In the genomic region with DNA sequence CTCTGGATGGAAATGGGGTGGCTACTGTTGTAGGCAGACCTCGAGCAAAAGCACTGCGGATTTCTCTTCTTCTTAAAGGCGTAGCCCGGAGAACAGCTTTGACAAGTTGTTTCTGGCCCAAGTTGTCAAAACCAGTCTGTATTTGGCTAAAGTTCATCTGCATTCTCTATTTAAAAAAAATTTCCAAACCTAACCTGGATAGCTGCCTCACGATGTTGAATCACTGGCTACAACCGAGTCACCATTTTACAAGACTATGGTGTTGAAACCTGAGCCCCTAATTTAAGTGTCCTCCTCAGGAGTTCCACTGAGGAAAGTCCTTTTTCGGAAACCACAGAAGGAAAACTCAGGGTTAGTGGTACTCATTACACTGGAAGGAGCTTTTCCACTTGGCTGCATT, we compare ENCODE assay signal across 9 cellular contexts. TPM values are rescaled to one million over a fixed set of nuclear protein-coding genes. Genes with fewer than 3 reads are reported as not detected.
A peak's percentile ranks its signal among the peaks of the same experiment; 100 is the strongest.
DNase-seq lines count a peak whose midpoint lies in the region; ATAC-seq and TF ChIP-seq lines count a peak whose summit lies in the region.
"Had no signal": no experiment of that assay in that cellular context is flagged by ENCODE, and none has a peak within 500 bp of the region (broad histone marks: within the 10 kb centered on the region; RNA-seq: fewer than 3 reads in every experiment).

No MANE protein-coding gene starts in this region.

- H3K27me3 Mint-ChIP-seq in activated naive CD8-positive, alpha-beta T cell: no peaks in the 10 kb centered on the region

- TF ChIP-seq CTCF in left ventricle myocardium inferior (IDR thresholded peaks at IDR 0.05; ENCODE audit: borderline replicate concordance): no peak
- TF ChIP-seq CTCF in lower lobe of right lung (IDR thresholded peaks at IDR 0.05): no peak

- no peak overlapping the region for H2AK5ac ChIP-seq in mesendoderm (ENCODE audit: low read length)

- no CpG with 5 or more reads among the region's 7 CpGs for WGBS in mesendoderm (ENCODE audit: extremely low coverage, insufficient coverage, low lambda C conversion rate)

- H4K5ac ChIP-seq in mesendoderm (ENCODE audit: low read length): no peak overlapping the region

- no peak overlapping the region for H2BK5ac ChIP-seq in mesendoderm (ENCODE audit: low read length)

- peak overlapping the region; percentile 18 for H3K27ac Mint-ChIP-seq in activated naive CD8-positive, alpha-beta T cell

- H3K23ac ChIP-seq in mesendoderm (ENCODE audit: low read length): no peak overlapping the region

- no peak overlapping the region for H3K18ac ChIP-seq in mesendoderm (ENCODE audit: low read length)

- intact Hi-C loops in left ventricle myocardium inferior (cut with micrococcal nuclease) (no loop called here), Right ventricle myocardium superior (cut with DNase I) (no loop called here), lower lobe of right lung (cut with DNase I) (no loop called here)

- H4K8ac ChIP-seq in mesendoderm (ENCODE audit: low read depth, low read length): no peak overlapping the region

- no peak overlapping the region for H2BK120ac ChIP-seq in mesendoderm (ENCODE audit: low read depth, low read length)

- no peaks in the 10 kb centered on the region for H3K36me3 Mint-ChIP-seq in activated naive CD8-positive, alpha-beta T cell

- no peak overlapping the region for H3K4me2 ChIP-seq in mesendoderm (ENCODE audit: low read length)

- H3K9ac ChIP-seq in mesendoderm (ENCODE audit: low read length): no peak overlapping the region

- H2BK15ac ChIP-seq in mesendoderm (replicated peaks; ENCODE audit: low read depth): no peak overlapping the region

- peaks cover 30% of the 10 kb centered on the region for H3K4me1 ChIP-seq in left ventricle myocardium inferior
- peaks cover 23% of the 10 kb centered on the region for H3K4me1 ChIP-seq in lower lobe of right lung
- H3K4me1 ChIP-seq in mesendoderm (ENCODE audit: control insufficient read depth, low read depth, low read length): no peaks in the 10 kb centered on the region

- no peaks in the 10 kb centered on the region for H3K79me1 ChIP-seq in mesendoderm (ENCODE audit: low read length)

- H3K9me3 Mint-ChIP-seq in activated naive CD8-positive, alpha-beta T cell (ENCODE audit: low read depth): no peaks in the 10 kb centered on the region

- no peak for ATAC-seq in Right ventricle myocardium superior (ENCODE audit: poor library complexity)
- no peak for ATAC-seq in lower lobe of right lung
- no peak for ATAC-seq in HG02884 (IDR thresholded peaks at IDR 0.05; ENCODE audit: unreplicated experiment)

- H3K9me3 ChIP-seq in left ventricle myocardium inferior (replicated peaks) (no peaks in the 10 kb centered on the region), lower lobe of right lung (no peaks in the 10 kb centered on the region)
- H3K9me3 ChIP-seq: breast epithelium had no signal

- H3K27me3 ChIP-seq in left ventricle myocardium inferior (ENCODE audit: low read depth): peaks cover 29% of the 10 kb centered on the region
- peaks cover 41% of the 10 kb centered on the region for H3K27me3 ChIP-seq in lower lobe of right lung (ENCODE audit: low read depth)
- peaks cover 9% of the 10 kb centered on the region for H3K27me3 ChIP-seq in mesendoderm (ENCODE audit: insufficient read depth, low read length, poor library complexity)

- no peak for DNase-seq in left ventricle myocardium inferior
- no peak for DNase-seq in Right ventricle myocardium superior
- DNase-seq in lower lobe of right lung: no peak
- no peak for DNase-seq in mesendoderm
- no peak for DNase-seq in NOMO-1 treated with DMSO at 0.1 percent for 48 hours (lab: John Stamatoyannopoulos, UW; ENCODE audit: unreplicated experiment)
- DNase-seq in NCI-H1092 treated with DMSO at 0.1 percent for 48 hours (lab: John Stamatoyannopoulos, UW): no peak

- no peak overlapping the region for H3K56ac ChIP-seq in mesendoderm (ENCODE audit: low read length)

- H3K4me3 ChIP-seq in left ventricle myocardium inferior (no peak overlapping the region), lower lobe of right lung (peak overlapping the region; percentile 63), mesendoderm (ENCODE audit: low read length) (no peak overlapping the region)

- H3K27ac ChIP-seq in left ventricle myocardium inferior (replicated peaks) (peak overlapping the region; percentile 74), lower lobe of right lung (peak overlapping the region; percentile 92), mesendoderm (ENCODE audit: low read depth, low read length) (no peak overlapping the region)

- no peak overlapping the region for H3K4ac ChIP-seq in mesendoderm (ENCODE audit: low read depth, low read length)

- H3K4me3 Mint-ChIP-seq in activated naive CD8-positive, alpha-beta T cell: peak overlapping the region; percentile 100

- H3K79me2 ChIP-seq in mesendoderm (ENCODE audit: control insufficient read depth, insufficient read depth, low read length): no peaks in the 10 kb centered on the region

- H3K4me1 Mint-ChIP-seq in activated naive CD8-positive, alpha-beta T cell (ENCODE audit: low read depth): peaks cover 49% of the 10 kb centered on the region

- no peaks in the 10 kb centered on the region for H3K36me3 ChIP-seq in left ventricle myocardium inferior
- no peaks in the 10 kb centered on the region for H3K36me3 ChIP-seq in lower lobe of right lung
- H3K36me3 ChIP-seq in mesendoderm (ENCODE audit: control insufficient read depth, insufficient read depth, low read length): no peaks in the 10 kb centered on the region
- H3K36me3 ChIP-seq: breast epithelium had no signal

RNA-seq across cellular contexts. Expression of gene SLC16A6, which starts 1.5 kb away (rescaled TPM):
- 0.08 TPM for total RNA-seq in left ventricle myocardium inferior
- total RNA-seq in Right ventricle myocardium superior: 0.16 TPM
- 7.5 TPM for total RNA-seq in lower lobe of right lung
- polyA plus RNA-seq in mesendoderm (2013, experiment 1 of 2): 0.15 TPM
- 0.17 TPM for polyA plus RNA-seq in mesendoderm (2013, experiment 2 of 2)

RNA-seq across cellular contexts. Expression of gene ARSG, which starts 1.8 kb away (rescaled TPM):
- 3.7 TPM for total RNA-seq in left ventricle myocardium inferior
- total RNA-seq in Right ventricle myocardium superior: 3.1 TPM
- total RNA-seq in lower lobe of right lung: 4.2 TPM
- polyA plus RNA-seq in mesendoderm (2013, experiment 1 of 2): 1.5 TPM
- polyA plus RNA-seq in mesendoderm (2013, experiment 2 of 2): 1.6 TPM

RNA-seq across cellular contexts. Expression of gene AMZ2, which starts 41.6 kb away (rescaled TPM):
- total RNA-seq in left ventricle myocardium inferior: 99.9 TPM
- 89.5 TPM for total RNA-seq in Right ventricle myocardium superior
- 55.9 TPM for total RNA-seq in lower lobe of right lung
- polyA plus RNA-seq in mesendoderm (2013, experiment 1 of 2): 70.9 TPM
- polyA plus RNA-seq in mesendoderm (2013, experiment 2 of 2): 68.9 TPM
